In the genomic region with DNA sequence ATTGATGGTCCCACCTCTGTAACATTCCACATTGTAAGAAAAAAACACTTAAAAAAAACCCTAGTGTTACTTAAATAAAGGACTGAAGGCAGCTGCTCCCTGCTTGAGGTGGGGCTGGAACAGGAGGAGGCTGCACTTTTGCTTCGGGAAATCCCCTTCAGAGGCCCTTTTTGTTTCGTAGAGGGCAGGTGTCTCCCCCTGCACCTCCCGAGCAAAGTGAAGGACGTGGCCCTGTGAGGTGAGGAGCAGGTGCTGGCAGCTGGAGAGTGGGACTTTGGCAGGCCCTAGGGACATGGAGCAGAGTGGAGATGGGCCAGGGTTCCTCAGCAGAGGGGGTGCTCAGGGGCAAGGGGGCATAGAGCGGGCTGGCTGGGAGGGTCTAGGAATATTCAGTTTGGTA, we compare ENCODE assay signal across 10 cellular contexts. TPM values are rescaled to one million over a fixed set of nuclear protein-coding genes. Genes with fewer than 3 reads are reported as not detected.
DNase-seq lines count a peak whose midpoint lies in the region; ATAC-seq and FAIRE-seq lines count a peak whose summit lies in the region.
"Had no signal": no experiment of that assay in that cellular context is flagged by ENCODE, and none has a peak within 500 bp of the region (broad histone marks: within the 10 kb centered on the region; RNA-seq: fewer than 3 reads in every experiment).

No MANE protein-coding gene starts in this region.

- peaks cover 13% of the 10 kb centered on the region for H3K27me3 Mint-ChIP-seq in activated T-helper 17 cell treated with anti-CD3 and anti-CD28 coated beads, Interleukin-2, amount 50 U/mL, for 72 hours

- H3K4me3 Mint-ChIP-seq in activated T-helper 17 cell treated with anti-CD3 and anti-CD28 coated beads, Interleukin-2, amount 50 U/mL, for 72 hours: peak overlapping the region; percentile 32
- H3K4me3 Mint-ChIP-seq: activated CD8-positive, alpha-beta memory T cell treated with anti-CD3 and anti-CD28 coated beads, Interleukin-2, amount 10 ng/mL, durations not matched to agents 7 days and 5 days had no signal

- FAIRE-seq in GM19239 (lab: Jason Lieb, UNC): peak; percentile 84

- in situ Hi-C loops in G401 (cut with HindIII; ENCODE audit: low sequenced_read_pairs): no loop called here
- in situ Hi-C loops in GM23248 (cut with MboI): no loop called here

- H3K9me3 Mint-ChIP-seq in activated T-helper 17 cell treated with anti-CD3 and anti-CD28 coated beads, Interleukin-2, amount 50 U/mL, for 72 hours: no peaks in the 10 kb centered on the region

- no peak overlapping the region for H2AFZ ChIP-seq in GM23248

- no peaks in the 10 kb centered on the region for H3K9me3 ChIP-seq in GM23248 (ENCODE audit: low read depth)
- H3K9me3 ChIP-seq: Peyer's patch had no signal

- H3K27ac Mint-ChIP-seq in activated T-helper 17 cell treated with anti-CD3 and anti-CD28 coated beads, Interleukin-2, amount 50 U/mL, for 72 hours: no peak overlapping the region
- H3K27ac Mint-ChIP-seq: activated CD8-positive, alpha-beta memory T cell treated with anti-CD3 and anti-CD28 coated beads, Interleukin-2, amount 10 ng/mL, durations not matched to agents 7 days and 5 days had no signal

- WGBS in GM23248 (ENCODE audit: low coverage in 1 of 2, low lambda C conversion rate in 2 of 2, missing lambda C conversion rate in 2 of 2), 2 experiments: 53% methylated on average over 5 of the region's 5 CpGs

- H3K9me2 ChIP-seq in GM23248 (ENCODE audit: insufficient read depth): no peaks in the 10 kb centered on the region

- no peak overlapping the region for H3K4me2 ChIP-seq in GM23248 (ENCODE audit: unreplicated experiment)

- H4K20me1 ChIP-seq in GM23248 (ENCODE audit: insufficient read depth): no peaks in the 10 kb centered on the region

- no peaks in the 10 kb centered on the region for H3F3A ChIP-seq in GM23248 (ENCODE audit: insufficient read depth)

- no peaks in the 10 kb centered on the region for H3K4me1 ChIP-seq in GM23248 (ENCODE audit: insufficient read depth)
- H3K4me1 ChIP-seq: Peyer's patch had no signal

- no peaks in the 10 kb centered on the region for H3K36me3 ChIP-seq in GM23248 (ENCODE audit: low read depth)
- H3K36me3 ChIP-seq: Peyer's patch had no signal

- H3K27me3 ChIP-seq in GM23248 (replicated peaks; ENCODE audit: insufficient read depth): no peaks in the 10 kb centered on the region
- H3K27me3 ChIP-seq: Peyer's patch had no signal

- no peak overlapping the region for H3K27ac ChIP-seq in GM23248
- H3K27ac ChIP-seq: Peyer's patch had no signal

- peaks cover 24% of the 10 kb centered on the region for H3K4me1 Mint-ChIP-seq in activated T-helper 17 cell treated with anti-CD3 and anti-CD28 coated beads, Interleukin-2, amount 50 U/mL, for 72 hours
- H3K4me1 Mint-ChIP-seq: activated CD8-positive, alpha-beta memory T cell treated with anti-CD3 and anti-CD28 coated beads, Interleukin-2, amount 10 ng/mL, durations not matched to agents 7 days and 5 days had no signal

- ATAC-seq in HG03439 (IDR thresholded peaks at IDR 0.05; ENCODE audit: unreplicated experiment): peak; percentile 54
- peak; percentile 71 for ATAC-seq in activated T-helper 17 cell treated with anti-CD3 and anti-CD28 coated beads, Interleukin-2, amount 50 U/mL, for 72 hours (replicated peaks)
- ATAC-seq in HG02798 (IDR thresholded peaks at IDR 0.05; ENCODE audit: poor library complexity, unreplicated experiment): no peak
- ATAC-seq: activated CD8-positive, alpha-beta memory T cell treated with anti-CD3 and anti-CD28 coated beads, Interleukin-2, amount 10 ng/mL, durations not matched to agents 7 days and 5 days had no signal

- H3K4me3 ChIP-seq in GM23248: no peak overlapping the region
- H3K4me3 ChIP-seq: Peyer's patch had no signal

- H3K36me3 Mint-ChIP-seq in activated T-helper 17 cell treated with anti-CD3 and anti-CD28 coated beads, Interleukin-2, amount 50 U/mL, for 72 hours (ENCODE audit: low read depth): no peaks in the 10 kb centered on the region
- H3K36me3 Mint-ChIP-seq: activated CD8-positive, alpha-beta memory T cell treated with anti-CD3 and anti-CD28 coated beads, Interleukin-2, amount 10 ng/mL, durations not matched to agents 7 days and 5 days had no signal

- DNase-seq in DMS79 (lab: John Stamatoyannopoulos, UW): peak; percentile 64
- DNase-seq in GM19239 (ENCODE audit: insufficient read length, low spot score): peak; percentile 77
- no peak for DNase-seq in G401 (ENCODE audit: low spot score)
- no peak for DNase-seq in NCI-H82 treated with DMSO at 0.1 percent for 48 hours (lab: John Stamatoyannopoulos, UW; ENCODE audit: unreplicated experiment)
- DNase-seq in GM23248: no peak
- DNase-seq: activated CD8-positive, alpha-beta memory T cell treated with anti-CD3 and anti-CD28 coated beads, Interleukin-2, amount 10 ng/mL, durations not matched to agents 7 days and 5 days had no signal

- no peaks in the 10 kb centered on the region for H3K79me2 ChIP-seq in GM23248 (ENCODE audit: insufficient read depth)

- no peak overlapping the region for H3K9ac ChIP-seq in GM23248

RNA-seq across cellular contexts. Expression of a gene that starts 33.4 kb away (rescaled TPM):
- not detected for total RNA-seq in activated T-helper 17 cell treated with anti-CD3 and anti-CD28 coated beads, Interleukin-2, amount 50 U/mL, for 72 hours
- total RNA-seq in G401 (2014; rRNA removed; shearing (Covaris generic)): 0.27 and 0.86 TPM in 2 replicates
- 0.13 and 0.32 TPM in 2 replicates for total RNA-seq in GM23248 (2014; rRNA removed; shearing (Covaris generic))
- 0.05 TPM in 1 of 2 replicates, not detected in the other for polyA plus RNA-seq in GM23248 (2016; fragmentation: Nextera tagmentation; extraction: Ambion mirVana)
- total RNA-seq: activated CD8-positive, alpha-beta memory T cell treated with anti-CD3 and anti-CD28 coated beads, Interleukin-2, amount 10 ng/mL, durations not matched to agents 7 days and 5 days had no signal

Comparison
In these comparisons a context has a peak if more than half of its experiments do, and no peak if none do; other contexts are left out.
1. DNase-seq: peak in DMS79 (single experiment) and GM19239 (single experiment); none in G401 (single experiment), NCI-H82 treated with DMSO at 0.1 percent for 48 hours (single experiment) and GM23248 (single experiment).